In the genomic region with DNA sequence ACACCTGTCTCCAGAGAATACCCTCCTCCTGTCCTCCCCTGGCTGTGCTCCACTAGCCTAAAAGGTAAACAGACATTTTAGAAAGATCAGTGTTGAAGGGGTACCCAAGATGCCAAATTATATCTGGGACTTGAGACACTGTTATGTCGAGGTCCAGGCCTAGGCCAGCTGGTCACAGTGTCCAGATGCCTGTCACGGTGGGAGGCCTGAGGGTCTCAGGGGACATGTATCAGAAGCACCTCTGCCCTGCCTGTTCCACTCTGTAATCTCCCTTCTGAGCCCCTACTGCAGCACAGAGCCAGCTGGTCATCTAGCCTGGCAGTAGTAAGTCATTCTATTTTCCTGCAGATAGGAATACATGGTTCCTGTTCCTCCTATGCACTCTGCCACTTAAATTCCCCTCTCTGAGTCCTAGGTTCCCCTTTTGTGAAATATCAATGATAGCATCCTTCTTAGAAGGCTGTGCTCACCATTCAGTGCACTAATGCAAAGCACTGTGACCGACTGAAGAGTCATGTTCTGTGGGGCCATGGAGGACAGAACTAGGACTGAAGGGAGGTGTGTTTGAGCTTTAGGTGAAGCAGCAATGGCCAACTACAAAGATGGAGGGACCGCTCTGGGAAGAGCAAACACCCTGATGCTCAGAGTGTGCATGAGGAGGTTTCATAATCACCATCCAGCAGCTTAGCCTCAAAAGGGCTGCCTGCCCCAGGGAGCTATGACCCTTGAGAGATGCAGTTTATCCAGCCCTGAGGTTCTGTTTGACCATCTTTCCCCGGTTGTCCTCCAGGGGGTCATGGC, we compare ENCODE assay signal across 20 cellular contexts. TPM values are rescaled to one million over a fixed set of nuclear protein-coding genes. Genes with fewer than 3 reads are reported as not detected.
A peak's percentile ranks its signal among the peaks of the same experiment; 100 is the strongest.
DNase-seq lines count a peak whose midpoint lies in the region; TF ChIP-seq lines count a peak whose summit lies in the region.
"Had no signal": no experiment of that assay in that cellular context is flagged by ENCODE, and none has a peak within 500 bp of the region (broad histone marks: within the 10 kb centered on the region; RNA-seq: fewer than 3 reads in every experiment).

No MANE protein-coding gene starts in this region.

- no peak for TF ChIP-seq POLR2A in suprapubic skin (IDR thresholded peaks at IDR 0.05)

- no peaks in the 10 kb centered on the region for H3K36me3 ChIP-seq in endodermal cell (ENCODE audit: control insufficient read depth, insufficient read depth, low read length)
- no peaks in the 10 kb centered on the region for H3K36me3 ChIP-seq in suprapubic skin
- H3K36me3 ChIP-seq in WERI-Rb-1 = no peaks in the 10 kb centered on the region
- no peaks in the 10 kb centered on the region for H3K36me3 ChIP-seq in SJCRH30
- H3K36me3 ChIP-seq: BLaER1, Peyer's patch had no signal

- TF ChIP-seq EP300 in suprapubic skin (IDR thresholded peaks at IDR 0.05) = no peak

- H3K27ac ChIP-seq in endodermal cell (ENCODE audit: low read depth, low read length) (no peak overlapping the region), suprapubic skin (peak overlapping the region; percentile 32), WERI-Rb-1 (no peak overlapping the region), SJCRH30 (no peak overlapping the region)
- H3K27ac ChIP-seq: BLaER1, Peyer's patch had no signal

- H3K4me3 ChIP-seq in endodermal cell (ENCODE audit: low read length) = no peak overlapping the region
- no peak overlapping the region for H3K4me3 ChIP-seq in suprapubic skin
- no peak overlapping the region for H3K4me3 ChIP-seq in WERI-Rb-1 (ENCODE audit: low read depth, low read length)
- no peak overlapping the region for H3K4me3 ChIP-seq in SJCRH30
- H3K4me3 ChIP-seq: BLaER1, K562, Peyer's patch had no signal

- peak; percentile 22 for TF ChIP-seq CTCF in endodermal cell (conservative IDR thresholded peaks at IDR 0.05)
- no peak for TF ChIP-seq CTCF in suprapubic skin (IDR thresholded peaks at IDR 0.05)
- TF ChIP-seq CTCF in WERI-Rb-1 (IDR thresholded peaks at IDR 0.05; ENCODE audit: low read depth, low read length) = no peak

- no peaks in the 10 kb centered on the region for H3K36me3 Mint-ChIP-seq in endodermal cell (ENCODE audit: low read depth)

- peaks cover 28% of the 10 kb centered on the region for H3K27me3 Mint-ChIP-seq in endodermal cell (ENCODE audit: insufficient read depth)

- H3K4me3 Mint-ChIP-seq in endodermal cell = no peak overlapping the region

- WGBS in endodermal cell (ENCODE audit: insufficient coverage in 1 of 2, insufficient read length in 1 of 2), 2 experiments = 84 to 90% methylated on average over 4 to 5 of the region's 5 CpGs
- WGBS in suprapubic skin = 94% methylated on average over 5 of the region's 5 CpGs

- H3K4me1 Mint-ChIP-seq in endodermal cell = peaks cover 5% of the 10 kb centered on the region

- H3K27me3 ChIP-seq in endodermal cell (ENCODE audit: control insufficient read depth, insufficient read depth, low read length, poor library complexity, severe bottlenecking) (peaks cover 11% of the 10 kb centered on the region), suprapubic skin (peaks cover 13% of the 10 kb centered on the region), WERI-Rb-1 (ENCODE audit: insufficient read depth, low read depth, severe bottlenecking) (no peaks in the 10 kb centered on the region), SJCRH30 (no peaks in the 10 kb centered on the region)
- H3K27me3 ChIP-seq: BLaER1, Peyer's patch had no signal

- H3K9me3 ChIP-seq in endodermal cell (ENCODE audit: control insufficient read depth, low read length) (no peaks in the 10 kb centered on the region), suprapubic skin (no peaks in the 10 kb centered on the region), WERI-Rb-1 (ENCODE audit: severe bottlenecking) (no peaks in the 10 kb centered on the region), SJCRH30 (replicated peaks) (no peaks in the 10 kb centered on the region)
- H3K9me3 ChIP-seq: BLaER1, Peyer's patch had no signal

- no peak overlapping the region for H3K9ac ChIP-seq in endodermal cell (ENCODE audit: extremely low read depth, low read length, poor library complexity, severe bottlenecking)
- H3K9ac ChIP-seq: BLaER1 had no signal

- H3K4me1 ChIP-seq in endodermal cell (ENCODE audit: control insufficient read depth, insufficient read depth, low read length) (no peaks in the 10 kb centered on the region), suprapubic skin (peaks cover 26% of the 10 kb centered on the region), SJCRH30 (peaks cover 20% of the 10 kb centered on the region)

- no peaks in the 10 kb centered on the region for H3K9me3 Mint-ChIP-seq in endodermal cell

- H3K27ac Mint-ChIP-seq in endodermal cell = no peak overlapping the region

- DNase-seq in SKM-1 treated with dmso at 0.1 percent for 144 hours (lab: John Stamatoyannopoulos, UW; ENCODE audit: unreplicated experiment) (peak; percentile 14), SKM-1 (lab: John Stamatoyannopoulos, UW; ENCODE audit: unreplicated experiment) (no peak), CD1c-positive myeloid dendritic cell (ENCODE audit: extremely low spot score) (peak; percentile 23), endodermal cell (no peak), suprapubic skin (ENCODE audit: low spot score in 2 of 2) (peak in 1 of 2 donors; percentile 74), WERI-Rb-1 (no peak), SJCRH30 (no peak), OCI-M2 (lab: John Stamatoyannopoulos, UW; ENCODE audit: unreplicated experiment) (no peak)
- DNase-seq: 8988T, DMS 273 treated with DMSO at 0.1 percent for 48 hours, EL, GOT3, NCI-H1092 treated with DMSO at 0.1 percent for 48 hours, NCI-H1694, NCI-H446 treated with DMSO at 0.1 percent for 48 hours, NCI-H748 treated with DMSO at 0.1 percent for 48 hours, SHP77 treated with DMSO at 0.1 percent for 48 hours had no signal

RNA-seq across cellular contexts. Expression of gene TUB, which starts 44.8 kb away (rescaled TPM):
- total RNA-seq in endodermal cell (10 to 100 TPM; 15.8 to 29.9 TPM), suprapubic skin (1 to 10 TPM; 1.9 to 8.5 (median 3.0) TPM)
- 21.7 TPM for polyA plus RNA-seq in endodermal cell (2013, experiment 1 of 2)
- polyA plus RNA-seq in endodermal cell (2013, experiment 2 of 2) = 20.4 TPM
- total RNA-seq in SJCRH30 (2014; rRNA removed; shearing (Covaris generic)) = 18.3 and 18.9 TPM in 2 replicates
- total RNA-seq: K562 had no signal
- polyA plus RNA-seq: K562 had no signal

RNA-seq across cellular contexts. Expression of gene EIF3F, which starts 49.1 kb away (rescaled TPM):
- 100 to 1,000 TPM; 349 to 354 TPM for total RNA-seq in endodermal cell
- 433 TPM for polyA plus RNA-seq in endodermal cell (2013, experiment 1 of 2)
- 380 TPM for polyA plus RNA-seq in endodermal cell (2013, experiment 2 of 2)
- total RNA-seq in suprapubic skin = 100 to 1,000 TPM; 335 to 691 (median 463) TPM
- total RNA-seq in SJCRH30 (2014; rRNA removed; shearing (Covaris generic)) = 358 and 370 TPM in 2 replicates

Comparison
In these comparisons a context has a peak if more than half of its experiments do, and no peak if none do; other contexts are left out.
1. DNase-seq: peak in SKM-1 treated with dmso at 0.1 percent for 144 hours (single experiment) and CD1c-positive myeloid dendritic cell (single experiment); none in SKM-1 (single experiment), endodermal cell (single experiment), WERI-Rb-1 (single experiment), SJCRH30 (0 of 2) and OCI-M2 (single experiment).